ENCODE assay signal across 1 cellular context in genomic region chr15:58474741-58475323, GRCh38.
TF ChIP-seq lines count a peak whose summit lies in the region.

No MANE protein-coding gene starts in this region.

TF ChIP-seq in WTC11, 78 proteins besides CTCF, POLR2A, EP300 and RAD21 (continued from another document):
- no peak for TF ChIP-seq ZNF425 (CRISPR knock-in tag; conservative IDR thresholded peaks at IDR 0.05)
- TF ChIP-seq SMAD4 (CRISPR knock-in tag; IDR thresholded peaks at IDR 0.05) = no peak
